ENCODE assay signal across 1 cellular context in the genomic region with DNA sequence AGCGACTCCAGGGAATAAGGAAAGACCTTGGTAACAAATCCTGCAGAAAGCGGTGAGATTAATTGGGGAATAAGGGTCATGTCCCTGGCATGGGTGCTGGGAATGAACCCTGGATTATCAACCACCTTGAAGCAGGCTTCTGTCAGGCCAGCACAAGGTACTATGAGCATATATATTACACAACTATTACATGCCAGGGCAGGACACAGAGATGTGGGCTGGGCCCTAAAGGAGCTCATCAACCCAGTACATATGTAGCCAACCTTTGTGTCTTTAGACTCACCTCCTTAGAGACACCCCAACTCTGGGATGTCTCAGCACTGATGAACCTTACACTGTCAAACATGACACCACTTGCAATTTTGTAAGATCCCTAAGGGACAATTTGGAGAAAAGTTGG.
TF ChIP-seq lines count a peak whose summit lies in the region.

No MANE protein-coding gene starts in this region.

TF ChIP-seq in SK-N-SH, 30 proteins besides CTCF, POLR2A, EP300 and RAD21 (continued from another document):
- TF ChIP-seq POLR2AphosphoS5 (IDR thresholded peaks at IDR 0.05; ENCODE audit: low read depth, low read length) = no peak
- TF ChIP-seq TCF12 (IDR thresholded peaks at IDR 0.05) = no peak
- no peak for TF ChIP-seq ZBTB33 (IDR thresholded peaks at IDR 0.05; ENCODE audit: borderline replicate concordance, low read depth)
- TF ChIP-seq SIN3A (IDR thresholded peaks at IDR 0.05; ENCODE audit: borderline replicate concordance, low read depth, low read length) = no peak
- no peak for TF ChIP-seq NRF1 (IDR thresholded peaks at IDR 0.05; ENCODE audit: low read depth, low read length)
- no peak for TF ChIP-seq MXI1 (IDR thresholded peaks at IDR 0.05; ENCODE audit: low read depth, low read length)
- TF ChIP-seq USF2 (IDR thresholded peaks at IDR 0.05; ENCODE audit: borderline replicate concordance, low read depth, low read length) = no peak
- no peak for TF ChIP-seq EZH2phosphoT487 (IDR thresholded peaks at IDR 0.05; ENCODE audit: borderline replicate concordance, low read depth)
- TF ChIP-seq RFX5 (IDR thresholded peaks at IDR 0.05; ENCODE audit: low read length) = no peak
- TF ChIP-seq IRF3 (IDR thresholded peaks at IDR 0.05; ENCODE audit: low read depth, low read length) = no peak
- TF ChIP-seq MEF2A (IDR thresholded peaks at IDR 0.05; ENCODE audit: borderline replicate concordance, low read depth) = no peak
- no peak for TF ChIP-seq USF1 (IDR thresholded peaks at IDR 0.05; ENCODE audit: borderline replicate concordance, low read depth)
